ENCODE assay signal across 19 cellular contexts in the genomic region with DNA sequence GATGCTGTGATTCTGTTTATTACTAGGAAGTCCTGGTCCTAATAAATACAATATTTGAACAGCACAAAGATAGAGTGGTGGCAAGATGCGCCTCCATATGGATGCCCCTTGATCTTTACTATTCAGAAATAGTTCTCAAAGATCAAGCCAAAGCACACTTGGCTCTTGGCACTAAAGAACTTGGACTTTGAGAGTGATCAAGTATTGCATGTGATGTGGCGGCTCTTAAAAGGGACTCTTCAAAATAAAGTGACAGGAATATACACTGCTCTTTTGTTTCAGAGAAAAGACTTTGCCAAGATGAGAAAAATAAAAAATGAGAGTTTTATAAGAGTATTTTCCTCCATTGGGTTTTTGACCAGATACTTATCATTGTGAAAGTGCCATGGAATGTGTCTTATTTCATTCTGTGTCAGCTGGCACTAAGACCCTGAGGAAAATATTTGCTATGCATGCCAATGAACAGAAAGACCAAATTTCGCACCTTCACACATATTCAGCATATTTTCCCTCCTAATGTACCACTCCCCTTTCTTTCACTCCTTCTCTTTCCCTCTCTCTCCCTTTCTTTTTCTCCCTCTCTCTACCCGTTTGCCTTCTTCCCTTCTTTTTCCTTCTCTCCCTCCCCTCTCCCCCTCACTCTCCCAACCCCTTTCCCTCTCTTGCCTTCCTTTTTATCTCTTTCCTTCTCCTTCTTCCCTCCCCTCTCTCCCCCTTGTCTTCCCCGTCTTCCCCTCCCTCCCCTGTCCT. TPM values are rescaled to one million over a fixed set of nuclear protein-coding genes. Genes with fewer than 3 reads are reported as not detected.
A peak's percentile ranks its signal among the peaks of the same experiment; 100 is the strongest.
DNase-seq lines count a peak whose midpoint lies in the region; ATAC-seq lines count a peak whose summit lies in the region.
"Had no signal": no experiment of that assay in that cellular context is flagged by ENCODE, and none has a peak within 500 bp of the region (broad histone marks: within the 10 kb centered on the region; RNA-seq: fewer than 3 reads in every experiment).

No MANE protein-coding gene starts in this region.

- no peak overlapping the region for H2AK5ac ChIP-seq in mesendoderm (ENCODE audit: low read length)

- H2BK120ac ChIP-seq in mesendoderm (ENCODE audit: low read depth, low read length), result no peak overlapping the region

- H3K18ac ChIP-seq in mesendoderm (ENCODE audit: low read length), result peak overlapping the region; percentile 90

- H4K5ac ChIP-seq in mesendoderm (ENCODE audit: low read length), result peak overlapping the region; percentile 85

- H3K27me3 ChIP-seq in duodenal mucosa (ENCODE audit: control insufficient read depth in 1 of 2, insufficient read depth in 2 of 2, low read length in 2 of 2), result no peaks in the 10 kb centered on the region
- no peaks in the 10 kb centered on the region for H3K27me3 ChIP-seq in mesendoderm (ENCODE audit: insufficient read depth, low read length, poor library complexity)
- H3K27me3 ChIP-seq in subcutaneous abdominal adipose tissue (ENCODE audit: control insufficient read depth in 5 of 5, insufficient read depth in 4 of 5, low read length in 5 of 5), result no peaks in the 10 kb centered on the region
- H3K27me3 ChIP-seq: SJSA1 had no signal

- H3K4me2 ChIP-seq in mesendoderm (ENCODE audit: low read length), result no peak overlapping the region

- H2BK15ac ChIP-seq in mesendoderm (replicated peaks; ENCODE audit: low read depth), result no peak overlapping the region

- DNase-seq in left ventricle myocardium superior, result no peak
- DNase-seq in left cardiac atrium, result no peak
- DNase-seq in mesendoderm, result peak; percentile 42
- DNase-seq: 8988T; Calu3; CD4-positive, alpha-beta memory T cell; KBM-7; NCI-H1436; NCI-H2029; NCI-H2171; NCI-H446; NCI-H69 had no signal

- peaks cover 0 to 5% of the 10 kb centered on the region in 2 donors for H3K4me1 ChIP-seq in duodenal mucosa (ENCODE audit: control insufficient read depth in 1 of 2, insufficient read depth in 2 of 2, low read length in 2 of 2)
- peaks cover 6% of the 10 kb centered on the region for H3K4me1 ChIP-seq in mesendoderm (ENCODE audit: control insufficient read depth, low read depth, low read length)
- peaks cover 3 to 30% (median 10%) of the 10 kb centered on the region in 5 donors for H3K4me1 ChIP-seq in subcutaneous abdominal adipose tissue (ENCODE audit: control insufficient read depth in 5 of 5, insufficient read depth in 5 of 5, low read length in 5 of 5)

- no peaks in the 10 kb centered on the region for H3K79me1 ChIP-seq in mesendoderm (ENCODE audit: low read length)

- no peaks in the 10 kb centered on the region for H3K79me2 ChIP-seq in mesendoderm (ENCODE audit: control insufficient read depth, insufficient read depth, low read length)

- H3K27ac ChIP-seq in duodenal mucosa (ENCODE audit: low read depth, low read length), result no peak overlapping the region
- H3K27ac ChIP-seq in mesendoderm (ENCODE audit: low read depth, low read length), result no peak overlapping the region
- H3K27ac ChIP-seq in subcutaneous abdominal adipose tissue (ENCODE audit: low read depth, low read length), result peak overlapping the region; percentile 37
- H3K27ac ChIP-seq: RWPE1, SJSA1 had no signal

- H4K8ac ChIP-seq in mesendoderm (ENCODE audit: low read depth, low read length), result no peak overlapping the region

- H3K4me3 ChIP-seq in duodenal mucosa (ENCODE audit: low read depth in 1 of 2, low read length in 2 of 2), result peak overlapping the region; percentile 33 to 62
- H3K4me3 ChIP-seq in mesendoderm (ENCODE audit: low read length), result no peak overlapping the region
- peak overlapping the region in 1 of 5 donors; percentile 25 for H3K4me3 ChIP-seq in subcutaneous abdominal adipose tissue (ENCODE audit: low read depth in 1 of 5, low read length in 5 of 5)
- H3K4me3 ChIP-seq: SJSA1 had no signal

- peak overlapping the region; percentile 64 for H2BK5ac ChIP-seq in mesendoderm (ENCODE audit: low read length)

- ATAC-seq in left ventricle myocardium superior (peak; percentile 37), left cardiac atrium (no peak), GM21825 (IDR thresholded peaks at IDR 0.05; ENCODE audit: unreplicated experiment) (no peak), GM21619 (IDR thresholded peaks at IDR 0.05; ENCODE audit: unreplicated experiment) (no peak), GM21786 (IDR thresholded peaks at IDR 0.05; ENCODE audit: unreplicated experiment) (no peak)

- no peaks in the 10 kb centered on the region for H3K36me3 ChIP-seq in duodenal mucosa (ENCODE audit: control insufficient read depth in 1 of 2, insufficient read depth in 2 of 2, low read length in 2 of 2)
- no peaks in the 10 kb centered on the region for H3K36me3 ChIP-seq in mesendoderm (ENCODE audit: control insufficient read depth, insufficient read depth, low read length)
- H3K36me3 ChIP-seq in subcutaneous abdominal adipose tissue (ENCODE audit: control insufficient read depth in 5 of 5, insufficient read depth in 5 of 5, low read length in 5 of 5), result no peaks in the 10 kb centered on the region
- H3K36me3 ChIP-seq: SJSA1 had no signal

- H3K9ac ChIP-seq in duodenal mucosa (ENCODE audit: low read depth in 1 of 2, low read length in 2 of 2) (no peak overlapping the region), mesendoderm (ENCODE audit: low read length) (no peak overlapping the region), subcutaneous abdominal adipose tissue (ENCODE audit: low read length in 5 of 5) (no peak overlapping the region)

- H3K23ac ChIP-seq in mesendoderm (ENCODE audit: low read length), result no peak overlapping the region

- H3K9me3 ChIP-seq in duodenal mucosa (ENCODE audit: control insufficient read depth in 1 of 2, low read length in 2 of 2) (no peaks in the 10 kb centered on the region), subcutaneous abdominal adipose tissue (ENCODE audit: control insufficient read depth in 5 of 5, low read length in 5 of 5) (no peaks in the 10 kb centered on the region)
- H3K9me3 ChIP-seq: SJSA1 had no signal

- intact Hi-C loops in left ventricle myocardium superior (cut with micrococcal nuclease) (no loop called here), left cardiac atrium (cut with DNase I) (no loop called here)

- no peak overlapping the region for H3K4ac ChIP-seq in mesendoderm (ENCODE audit: low read depth, low read length)

- 93% methylated on average over 1 of the region's 5 CpGs for WGBS in mesendoderm (ENCODE audit: extremely low coverage, insufficient coverage, low lambda C conversion rate)

- peak overlapping the region; percentile 4 for H3K56ac ChIP-seq in mesendoderm (ENCODE audit: low read length)

RNA-seq across cellular contexts. Expression of gene ARHGAP24, which starts 35.1 kb away (rescaled TPM):
- total RNA-seq in left ventricle myocardium superior (13.3 TPM), left cardiac atrium (10 to 100 TPM; 30.2 to 38.3 TPM)
- polyA plus RNA-seq in mesendoderm (2013, experiment 1 of 2), result 0.69 TPM
- 0.52 TPM for polyA plus RNA-seq in mesendoderm (2013, experiment 2 of 2)
- total RNA-seq: CD4-positive, alpha-beta memory T cell had no signal
